In genomic region chr16:89955001-89955685, GRCh38 we compare ENCODE assay signal across 17 cellular contexts. TPM values are rescaled to one million over a fixed set of nuclear protein-coding genes. Genes with fewer than 3 reads are reported as not detected.
A peak's percentile ranks its signal among the peaks of the same experiment; 100 is the strongest.
DNase-seq lines count a peak whose midpoint lies in the region; ATAC-seq and TF ChIP-seq lines count a peak whose summit lies in the region.
"Had no signal": no experiment of that assay in that cellular context is flagged by ENCODE, and none has a peak within 500 bp of the region (broad histone marks: within the 10 kb centered on the region; RNA-seq: fewer than 3 reads in every experiment).

No MANE protein-coding gene starts in this region.

- POLR2A ChIA-PET in activated B cell treated with CpG ODN at 0.5 μM for 24 hours (lab: Charles Lee): interaction anchor here (1.0 to 1.6 kb wide), 5 partner anchors 16 to 82 kb away, joined by 3 read pairs; partner anchors contain the start of genes MC1R and TCF25

- H3K4me1 ChIP-seq in GM23338 (ENCODE audit: insufficient read depth) (no peaks in the 10 kb centered on the region), Karpas-422 (ENCODE audit: low read length) (peaks cover 76% of the 10 kb centered on the region), neural progenitor cell (no peaks in the 10 kb centered on the region)

- H3K36me3 Mint-ChIP-seq in GM23338 (ENCODE audit: low read depth) (peaks cover 25% of the 10 kb centered on the region), activated B cell treated with CpG ODN at 0.5 μM for 24 hours (ENCODE audit: low read depth) (peaks cover 39% of the 10 kb centered on the region), naive B cell (peaks cover 14 to 25% of the 10 kb centered on the region in 2 donors), neural progenitor cell (peaks cover 14% of the 10 kb centered on the region)

- H3K9me3 Mint-ChIP-seq in GM23338: no peaks in the 10 kb centered on the region
- no peaks in the 10 kb centered on the region for H3K9me3 Mint-ChIP-seq in activated B cell treated with CpG ODN at 0.5 μM for 24 hours
- no peaks in the 10 kb centered on the region for H3K9me3 Mint-ChIP-seq in naive B cell
- H3K9me3 Mint-ChIP-seq in neural progenitor cell: no peaks in the 10 kb centered on the region
- H3K9me3 Mint-ChIP-seq: CD4-positive, CD25-positive, alpha-beta regulatory T cell had no signal

- H3K9me3 ChIP-seq in Karpas-422 (ENCODE audit: low read length) (no peaks in the 10 kb centered on the region), neural progenitor cell (ENCODE audit: low read depth) (no peaks in the 10 kb centered on the region)

- H2AFZ ChIP-seq in GM23338 (no peak overlapping the region), Karpas-422 (ENCODE audit: low read length) (no peak overlapping the region), neural progenitor cell (replicated peaks) (no peak overlapping the region)

- H3K4me2 ChIP-seq in GM23338 (no peak overlapping the region), Karpas-422 (ENCODE audit: low read depth, low read length, poor library complexity, severe bottlenecking) (peak overlapping the region; percentile 64), neural progenitor cell (no peak overlapping the region)
- H3K4me2 ChIP-seq: KMS-11 had no signal

- H3K36me3 ChIP-seq in GM23338 (ENCODE audit: insufficient read depth): no peaks in the 10 kb centered on the region
- peaks cover 54% of the 10 kb centered on the region for H3K36me3 ChIP-seq in Karpas-422 (ENCODE audit: insufficient read depth, low read length)
- H3K36me3 ChIP-seq in neural progenitor cell: no peaks in the 10 kb centered on the region

- H3K4me3 ChIP-seq in GM23338 (no peak overlapping the region), Karpas-422 (ENCODE audit: low read length) (no peak overlapping the region; the same call in 1 of the 2 replicates), neural progenitor cell (no peak overlapping the region)

- TF ChIP-seq CTCF in GM23338 (conservative IDR thresholded peaks at IDR 0.05; ENCODE audit: low read depth in 2 of 2) (no peak), activated B cell treated with CpG ODN at 0.5 μM for 24 hours (IDR thresholded peaks at IDR 0.05) (no peak), neural progenitor cell (IDR thresholded peaks at IDR 0.05) (no peak)

- H4K20me1 ChIP-seq in GM23338 (replicated peaks; ENCODE audit: insufficient read depth) (no peaks in the 10 kb centered on the region; the same call in 1 of the 2 replicates), Karpas-422 (ENCODE audit: insufficient read depth, low read depth, low read length) (peaks cover 14% of the 10 kb centered on the region; the same call in 1 of the 2 replicates), neural progenitor cell (ENCODE audit: low read depth) (peaks cover 17% of the 10 kb centered on the region)

- peaks cover 12% of the 10 kb centered on the region for H3K27me3 Mint-ChIP-seq in GM23338 (ENCODE audit: insufficient read depth, low read depth, poor library complexity)
- H3K27me3 Mint-ChIP-seq in activated B cell treated with CpG ODN at 0.5 μM for 24 hours: no peaks in the 10 kb centered on the region
- H3K27me3 Mint-ChIP-seq in naive B cell: no peaks in the 10 kb centered on the region
- peaks cover 8% of the 10 kb centered on the region for H3K27me3 Mint-ChIP-seq in neural progenitor cell (ENCODE audit: insufficient read depth, low read depth)

- H3K4me1 Mint-ChIP-seq in GM23338 (peaks cover 9% of the 10 kb centered on the region), activated B cell treated with CpG ODN at 0.5 μM for 24 hours (peaks cover 85% of the 10 kb centered on the region), naive B cell (peaks cover 70 to 92% (median 79%) of the 10 kb centered on the region in 3 donors), neural progenitor cell (peaks cover 3% of the 10 kb centered on the region)

- H3K79me2 ChIP-seq in GM23338 (replicated peaks; ENCODE audit: insufficient read depth): no peaks in the 10 kb centered on the region
- H3K79me2 ChIP-seq in Karpas-422 (ENCODE audit: low read length): peaks cover 66% of the 10 kb centered on the region
- H3K79me2 ChIP-seq in neural progenitor cell (ENCODE audit: low read depth): no peaks in the 10 kb centered on the region

- intact Hi-C loops in activated B cell treated with CpG ODN at 0.5 μM for 24 hours (cut with micrococcal nuclease): no loop called here
- intact Hi-C loops in left colon (cut with DNase I, micrococcal nuclease): no loop called here

- peak; percentile 40 for ATAC-seq in GM23338
- ATAC-seq in activated B cell treated with CpG ODN at 0.5 μM for 24 hours (ENCODE audit: low read depth): no peak
- no peak for ATAC-seq in naive B cell (ENCODE audit: low read depth in 2 of 2)
- no peak for ATAC-seq in HG03442 (IDR thresholded peaks at IDR 0.05; ENCODE audit: unreplicated experiment)
- no peak for ATAC-seq in left colon

- DNase-seq in GM23338 (ENCODE audit: low spot score) (peak; percentile 46), Karpas-422 (no peak), activated B cell treated with CpG ODN at 0.5 μM for 24 hours (no peak), naive B cell (no peak), left colon (no peak), neural progenitor cell (ENCODE audit: low spot score) (no peak)
- no peak for DNase-seq in activated T-cell treated with anti-CD3 and anti-CD28 coated beads, Interleukin-2, amount 50 U/mL, for 48 hours
- DNase-seq: CD4-positive, CD25-positive, alpha-beta regulatory T cell; DMS79; HCEC 1CT; NCI-H1105 treated with DMSO at 0.1 percent for 48 hours; NCI-H2081 treated with DMSO at 0.1 percent for 48 hours; NCI-H2227 treated with DMSO at 0.1 percent for 48 hours; NCI-H510A; SW 1271 had no signal

- H3K27ac ChIP-seq in GM23338 (ENCODE audit: low read depth): no peak overlapping the region
- peak overlapping the region; percentile 95 for H3K27ac ChIP-seq in Karpas-422 (ENCODE audit: low read length)
- no peak overlapping the region for H3K27ac ChIP-seq in neural progenitor cell
- H3K27ac ChIP-seq: KMS-11 had no signal

- H3K9ac ChIP-seq in Karpas-422 (ENCODE audit: low read length): peak overlapping the region; percentile 63
- H3K9ac ChIP-seq in neural progenitor cell: no peak overlapping the region
- H3K9ac ChIP-seq: KMS-11 had no signal

- CTCF ChIA-PET in activated B cell treated with CpG ODN at 0.5 μM for 24 hours (lab: Charles Lee): no interaction called here

- no peaks in the 10 kb centered on the region for H3K27me3 ChIP-seq in GM23338 (ENCODE audit: insufficient read depth)
- no peaks in the 10 kb centered on the region for H3K27me3 ChIP-seq in Karpas-422 (ENCODE audit: low read length)
- no peaks in the 10 kb centered on the region for H3K27me3 ChIP-seq in neural progenitor cell

- H3K9me2 ChIP-seq in GM23338 (ENCODE audit: insufficient read depth) (no peaks in the 10 kb centered on the region), Karpas-422 (replicated peaks; ENCODE audit: insufficient read depth, low read length) (no peaks in the 10 kb centered on the region)

- H3K4me3 Mint-ChIP-seq in GM23338 (no peak overlapping the region), activated B cell treated with CpG ODN at 0.5 μM for 24 hours (peak overlapping the region; percentile 44), naive B cell (peak overlapping the region in 7 of 8 donors; percentile 54 to 90 (median 77)), neural progenitor cell (no peak overlapping the region)

- no peaks in the 10 kb centered on the region for H3F3A ChIP-seq in GM23338 (replicated peaks; ENCODE audit: low read depth)
- no peaks in the 10 kb centered on the region for H3F3A ChIP-seq in neural progenitor cell (ENCODE audit: low read depth)

- no peak overlapping the region for H3K27ac Mint-ChIP-seq in GM23338
- H3K27ac Mint-ChIP-seq in activated B cell treated with CpG ODN at 0.5 μM for 24 hours: peak overlapping the region; percentile 56
- H3K27ac Mint-ChIP-seq in naive B cell: peak overlapping the region in 5 of 6 donors; percentile 32 to 89 (median 83)
- no peak overlapping the region for H3K27ac Mint-ChIP-seq in neural progenitor cell

TF ChIP-seq in GM23338, 12 proteins besides CTCF, POLR2A, EP300 and RAD21 (continues in another document):
- TF ChIP-seq ZNF331 (CRISPR knock-in tag; IDR thresholded peaks at IDR 0.05; ENCODE audit: low read depth): no peak
- no peak for TF ChIP-seq ZNF114 (CRISPR knock-in tag; IDR thresholded peaks at IDR 0.05)
- TF ChIP-seq EZH2phosphoT487 (IDR thresholded peaks at IDR 0.05; ENCODE audit: unreplicated experiment): no peak
- no peak for TF ChIP-seq NANOG (IDR thresholded peaks at IDR 0.05; ENCODE audit: borderline replicate concordance)

RNA-seq across cellular contexts. Expression of gene DEF8, which starts 6.6 kb away (rescaled TPM):
- 83.5 and 89.9 TPM in 2 replicates for total RNA-seq in GM23338 (2014; rRNA removed; shearing (Covaris generic))
- polyA plus RNA-seq in GM23338 (2016; fragmentation: Nextera tagmentation; extraction: Ambion mirVana) (98.9 and 105 TPM in 2 replicates), naive B cell (ENCODE audit: low read depth in 6 of 6) (100 to 1,000 TPM in 4 of 6 donors, 10 to 100 TPM in 2; 66.9 to 126 (median 105) TPM)
- 125 and 219 TPM in 2 replicates for total RNA-seq in Karpas-422 (2014; rRNA removed; shearing (Covaris generic); ENCODE audit: low replicate concordance)
- total RNA-seq in activated B cell treated with CpG ODN at 0.5 μM for 24 hours (45.2 and 51.5 TPM in 2 replicates), left colon (10 to 100 TPM; 25.4 to 34.0 TPM), neural progenitor cell (ENCODE audit: low replicate concordance) (55.1 and 101 TPM in 2 replicates)

RNA-seq across cellular contexts. Expression of gene TUBB3, which starts 32.0 kb away (rescaled TPM):
- total RNA-seq in GM23338 (2014; rRNA removed; shearing (Covaris generic)): 431 and 443 TPM in 2 replicates
- polyA plus RNA-seq in GM23338 (2016; fragmentation: Nextera tagmentation; extraction: Ambion mirVana) (139 and 149 TPM in 2 replicates), naive B cell (ENCODE audit: low read depth in 6 of 6) (10 to 100 TPM in 1 of 6 donors, 1 to 10 TPM in 4, under 1 TPM in 1; 0.99 to 12.2 (median 5.0) TPM)
- 210 and 405 TPM in 2 replicates for total RNA-seq in Karpas-422 (2014; rRNA removed; shearing (Covaris generic); ENCODE audit: low replicate concordance)
- total RNA-seq in activated B cell treated with CpG ODN at 0.5 μM for 24 hours (0.33 and 0.42 TPM in 2 replicates), left colon (1 to 10 TPM; 3.3 to 4.2 TPM), neural progenitor cell (ENCODE audit: low replicate concordance) (41.4 and 107 TPM in 2 replicates)

RNA-seq across cellular contexts. Expression of gene MC1R, which starts 36.5 kb away (rescaled TPM):
- total RNA-seq in GM23338 (2014; rRNA removed; shearing (Covaris generic)): 2.9 and 4.3 TPM in 2 replicates
- polyA plus RNA-seq in GM23338 (2016; fragmentation: Nextera tagmentation; extraction: Ambion mirVana): 0.74 and 0.97 TPM in 2 replicates
- 3.2 and 4.8 TPM in 2 replicates for total RNA-seq in Karpas-422 (2014; rRNA removed; shearing (Covaris generic); ENCODE audit: low replicate concordance)
- 4.8 and 6.8 TPM in 2 replicates for total RNA-seq in activated B cell treated with CpG ODN at 0.5 μM for 24 hours
- polyA plus RNA-seq in naive B cell (ENCODE audit: low read depth in 6 of 6): under 1 TPM in 5 of 6 donors, not detected in 1; 0.12 to 0.62 (median 0.48) TPM
- 1 to 10 TPM; 2.1 to 4.3 TPM for total RNA-seq in left colon
- 1.7 and 5.5 TPM in 2 replicates for total RNA-seq in neural progenitor cell (ENCODE audit: low replicate concordance)

Comparison
In these comparisons a context has a peak if more than half of its experiments do, and no peak if none do; other contexts are left out.
1. H3K27ac Mint-ChIP-seq: peak in activated B cell treated with CpG ODN at 0.5 μM for 24 hours (single experiment) and naive B cell (5 of 6); none in GM23338 (single experiment) and neural progenitor cell (single experiment).
2. H3K4me3 Mint-ChIP-seq: peak in activated B cell treated with CpG ODN at 0.5 μM for 24 hours (single experiment) and naive B cell (7 of 8); none in GM23338 (single experiment) and neural progenitor cell (single experiment).